ENCODE assay signal across 14 cellular contexts in the genomic region with DNA sequence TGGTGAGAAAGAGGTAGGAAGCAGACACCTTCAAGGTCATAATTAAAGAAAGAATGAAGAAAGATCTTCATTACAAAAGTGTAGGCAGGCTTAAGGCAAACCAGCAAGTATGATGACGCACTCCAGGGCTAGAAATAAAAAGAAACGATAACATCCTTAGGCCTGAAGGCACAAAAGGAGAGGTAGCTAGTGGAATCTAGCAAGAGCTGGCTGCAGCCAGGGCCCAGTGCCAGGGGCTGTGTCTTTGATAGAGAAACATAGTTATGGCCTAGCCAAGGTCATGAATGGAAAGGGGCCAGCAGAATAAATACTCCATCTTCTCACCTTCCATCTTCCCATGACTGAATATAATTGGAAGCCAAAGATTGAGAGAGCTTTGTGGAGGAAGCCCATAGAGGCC. TPM values are rescaled to one million over a fixed set of nuclear protein-coding genes. Genes with fewer than 3 reads are reported as not detected.
A peak's percentile ranks its signal among the peaks of the same experiment; 100 is the strongest.
DNase-seq lines count a peak whose midpoint lies in the region; ATAC-seq and TF ChIP-seq lines count a peak whose summit lies in the region.
"Had no signal": no experiment of that assay in that cellular context is flagged by ENCODE, and none has a peak within 500 bp of the region (broad histone marks: within the 10 kb centered on the region; RNA-seq: fewer than 3 reads in every experiment).

No MANE protein-coding gene starts in this region.

- H3K36me3 ChIP-seq in heart left ventricle = no peaks in the 10 kb centered on the region
- H3K36me3 ChIP-seq: BLaER1 treated with 17β-estradiol and CSF1 and Interleukin-3, amounts not matched to agents 10 nM and 100 nM; HAP-1 had no signal

- ATAC-seq in Right ventricle myocardium superior (ENCODE audit: poor library complexity) = peak; percentile 64
- ATAC-seq in heart left ventricle = peak; percentile 47 to 80 (median 70)
- ATAC-seq in right cardiac atrium = peak; percentile 42 to 52
- ATAC-seq: GM12878 had no signal

- DNase-seq in Right ventricle myocardium superior (peak; percentile 76), cardiac septum (ENCODE audit: low spot score) (no peak), heart left ventricle (peak in 4 of 5 donors; percentile 32 to 62 (median 54)), right cardiac atrium (peak in 2 of 3 donors; percentile 74 to 77), NCI-H146 (lab: John Stamatoyannopoulos, UW) (no peak), GOT3 (lab: John Stamatoyannopoulos, UW) (no peak), NCI-H1694 treated with DMSO at 0.1 percent for 48 hours (lab: John Stamatoyannopoulos, UW) (no peak)
- DNase-seq: ACHN; CD4-positive, CD25-positive, alpha-beta regulatory T cell; DMS79 had no signal

- H3K4me1 ChIP-seq in heart left ventricle (peaks cover 0 to 41% (median 14%) of the 10 kb centered on the region in 12 donors), right cardiac atrium (ENCODE audit: control insufficient read depth, insufficient read depth, low read length) (peaks cover 4% of the 10 kb centered on the region)
- H3K4me1 ChIP-seq: HAP-1 had no signal

- no peak for TF ChIP-seq CTCF in heart left ventricle (IDR thresholded peaks at IDR 0.05)

- no peak overlapping the region for H3K4me3 ChIP-seq in heart left ventricle
- no peak overlapping the region for H3K4me3 ChIP-seq in right cardiac atrium (ENCODE audit: low read length)
- H3K4me3 ChIP-seq: BLaER1 treated with 17β-estradiol and CSF1 and Interleukin-3, amounts not matched to agents 10 nM and 100 nM; GM12878; HAP-1 had no signal

- H3K27me3 ChIP-seq in heart left ventricle = no peaks in the 10 kb centered on the region
- no peaks in the 10 kb centered on the region for H3K27me3 ChIP-seq in right cardiac atrium (ENCODE audit: control insufficient read depth, insufficient read depth)
- H3K27me3 ChIP-seq: BLaER1 treated with 17β-estradiol and CSF1 and Interleukin-3, amounts not matched to agents 10 nM and 100 nM had no signal

- intact Hi-C loops in Right ventricle myocardium superior (cut with DNase I) = no loop called here
- intact Hi-C loops in cardiac septum (cut with DNase I) = no loop called here
- intact Hi-C loops in heart left ventricle (cut with DNase I) = loop anchor here in 4 of 10 donors (10.0 kb wide), 2 partner anchors 45 to 155 kb away; no protein-coding TSS in a partner anchor
- intact Hi-C loops in right cardiac atrium (cut with DNase I) = no loop called here

- H3K9me3 ChIP-seq in heart left ventricle = peaks cover 0 to 3% (median 0%) of the 10 kb centered on the region in 12 donors
- no peaks in the 10 kb centered on the region for H3K9me3 ChIP-seq in right cardiac atrium (ENCODE audit: control insufficient read depth, low read length)
- H3K9me3 ChIP-seq: HAP-1 had no signal

- peak overlapping the region in 6 of 12 donors; percentile 9 to 65 (median 40) for H3K27ac ChIP-seq in heart left ventricle
- peak overlapping the region; percentile 39 for H3K27ac ChIP-seq in right cardiac atrium (ENCODE audit: low read length)
- H3K27ac ChIP-seq: BLaER1 treated with 17β-estradiol and CSF1 and Interleukin-3, amounts not matched to agents 10 nM and 100 nM had no signal

- WGBS in heart left ventricle, 4 donors = 49 to 66% (median 63%) methylated on average over 2 of the region's 2 CpGs
- 71% methylated on average over 2 of the region's 2 CpGs for WGBS in right cardiac atrium

- no peak for TF ChIP-seq POLR2A in heart left ventricle (IDR thresholded peaks at IDR 0.05)

RNA-seq across cellular contexts. Expression of a gene that starts 6.8 kb away (rescaled TPM):
- 16.7 TPM for total RNA-seq in Right ventricle myocardium superior
- 2.5 TPM for total RNA-seq in cardiac septum
- 10 to 100 TPM in 2 of 9 donors, 1 to 10 TPM in 7; 2.4 to 12.7 (median 5.9) TPM for total RNA-seq in heart left ventricle
- polyA plus RNA-seq in heart left ventricle = 1 to 10 TPM; 1.6 to 2.6 TPM
- total RNA-seq in right cardiac atrium = 10 to 100 TPM in 3 of 4 donors, 1 to 10 TPM in 1; 6.7 to 17.9 (median 14.7) TPM
- 4.9 TPM for polyA plus RNA-seq in right cardiac atrium
- total RNA-seq: G401, GM12878 had no signal
- polyA plus RNA-seq: CD4-positive, CD25-positive, alpha-beta regulatory T cell; GM12878 had no signal

Comparison
In these comparisons a context has a peak if more than half of its experiments do, and no peak if none do; other contexts are left out.
1. DNase-seq: peak in Right ventricle myocardium superior (single experiment), heart left ventricle (4 of 5) and right cardiac atrium (2 of 3); none in cardiac septum (single experiment), NCI-H146 (single experiment), GOT3 (single experiment) and NCI-H1694 treated with DMSO at 0.1 percent for 48 hours (single experiment).
2. Peak in every context shown above with its lines, with median percentiles within 50 percentile points of each other: ATAC-seq.